Comparison of ENCODE assay signal across 14 cellular contexts in the genomic region with DNA sequence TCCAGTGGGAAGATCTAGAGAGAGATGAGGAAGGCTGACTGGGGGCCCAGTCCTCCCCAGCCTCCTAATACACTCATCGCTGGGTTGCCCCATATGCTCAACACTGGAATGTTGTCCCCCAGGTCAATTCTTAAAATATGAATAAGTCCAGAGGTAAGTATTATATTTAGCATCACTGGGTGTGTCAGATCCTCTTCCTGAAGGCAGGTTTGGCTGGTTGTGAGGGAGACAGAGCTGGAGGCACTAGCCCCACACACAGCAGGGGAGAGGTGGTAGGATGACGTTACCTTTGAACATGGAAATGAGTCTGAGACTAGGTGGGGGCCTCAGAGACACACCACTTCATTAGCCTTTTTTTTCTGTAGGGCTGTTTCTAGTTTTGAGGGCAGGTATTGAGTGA. TPM values are rescaled to one million over a fixed set of nuclear protein-coding genes. Genes with fewer than 3 reads are reported as not detected.
DNase-seq lines count a peak whose midpoint lies in the region; ATAC-seq and TF ChIP-seq lines count a peak whose summit lies in the region.
"Had no signal": no experiment of that assay in that cellular context is flagged by ENCODE, and none has a peak within 500 bp of the region (broad histone marks: within the 10 kb centered on the region; RNA-seq: fewer than 3 reads in every experiment).

No MANE protein-coding gene starts in this region.

- TF ChIP-seq CTCF in Peyer's patch (IDR thresholded peaks at IDR 0.05): no peak
- no peak for TF ChIP-seq CTCF in colonic mucosa (IDR thresholded peaks at IDR 0.05)
- no peak for TF ChIP-seq CTCF in thoracic aorta (IDR thresholded peaks at IDR 0.05)

- H3K4me1 ChIP-seq in Peyer's patch (peaks cover 0 to 12% (median 0%) of the 10 kb centered on the region in 4 donors), colonic mucosa (no peaks in the 10 kb centered on the region), muscle layer of colon (ENCODE audit: insufficient read depth, low read length) (peaks cover 50% of the 10 kb centered on the region), thoracic aorta (ENCODE audit: control insufficient read depth in 1 of 2, low read depth in 2 of 2) (peaks cover 27 to 67% of the 10 kb centered on the region in 2 donors)

- TF ChIP-seq POLR2A in Peyer's patch (IDR thresholded peaks at IDR 0.05): no peak

- H3K36me3 ChIP-seq in Peyer's patch: no peaks in the 10 kb centered on the region
- H3K36me3 ChIP-seq in colonic mucosa: no peaks in the 10 kb centered on the region
- H3K36me3 ChIP-seq in muscle layer of colon (ENCODE audit: insufficient read depth, low read length): no peaks in the 10 kb centered on the region
- no peaks in the 10 kb centered on the region for H3K36me3 ChIP-seq in thoracic aorta
- H3K36me3 ChIP-seq: neutrophil had no signal

- ATAC-seq in thoracic aorta (ENCODE audit: insufficient number of reproducible peaks, low FRiP score, low read depth) (no peak), HG03175 (IDR thresholded peaks at IDR 0.05; ENCODE audit: unreplicated experiment) (no peak), GM21576 (IDR thresholded peaks at IDR 0.05; ENCODE audit: unreplicated experiment) (no peak), HG03460 (IDR thresholded peaks at IDR 0.05; ENCODE audit: unreplicated experiment) (no peak)
- ATAC-seq: T-cell had no signal

- H3K4me3 ChIP-seq in Peyer's patch (no peak overlapping the region), colonic mucosa (no peak overlapping the region), muscle layer of colon (ENCODE audit: low read depth in 1 of 2, low read length in 2 of 2) (peak overlapping the region in 1 of 2 donors; percentile 14), thoracic aorta (no peak overlapping the region)

- no peak for DNase-seq in Peyer's patch
- no peak for DNase-seq in colonic mucosa
- no peak for DNase-seq in thoracic aorta (ENCODE audit: low spot score)
- DNase-seq in DMS 273 treated with DMSO at 0.1 percent for 48 hours (lab: John Stamatoyannopoulos, UW): no peak
- DNase-seq: activated CD4-positive, alpha-beta T cell treated with anti-CD3 and anti-CD28 coated beads, Interleukin-2, amount 50 U/mL, for 48 hours; activated naive CD4-positive, alpha-beta T cell treated with anti-CD3 and anti-CD28 coated beads, Interleukin-2, amount 50 U/mL, for 16 hours; effector CD4-positive, alpha-beta T cell; T-cell had no signal

- no peaks in the 10 kb centered on the region for H3K27me3 ChIP-seq in Peyer's patch
- no peaks in the 10 kb centered on the region for H3K27me3 ChIP-seq in colonic mucosa
- no peaks in the 10 kb centered on the region for H3K27me3 ChIP-seq in muscle layer of colon (ENCODE audit: control insufficient read depth in 1 of 2, insufficient read depth in 2 of 2, low read length in 2 of 2)
- no peaks in the 10 kb centered on the region for H3K27me3 ChIP-seq in thoracic aorta (replicated peaks; ENCODE audit: insufficient read depth)

- intact Hi-C loops in colonic mucosa (cut with DNase I): loop anchor here (5.0 kb wide), 1 partner anchor 65 kb away; a partner anchor contains a TSS

- H3K27ac ChIP-seq in Peyer's patch: peak overlapping the region; percentile 42 to 89 (median 60)
- H3K27ac ChIP-seq in colonic mucosa: peak overlapping the region; percentile 70
- peak overlapping the region; percentile 92 for H3K27ac ChIP-seq in muscle layer of colon (ENCODE audit: low read depth, low read length)
- H3K27ac ChIP-seq in thoracic aorta: peak overlapping the region; percentile 87 to 92
- H3K27ac ChIP-seq: HL-60, neutrophil had no signal

- H3K9me3 ChIP-seq in Peyer's patch (no peaks in the 10 kb centered on the region), colonic mucosa (no peaks in the 10 kb centered on the region), muscle layer of colon (ENCODE audit: low read length) (no peaks in the 10 kb centered on the region), thoracic aorta (no peaks in the 10 kb centered on the region)
- H3K9me3 ChIP-seq: neutrophil had no signal

- H3K9ac ChIP-seq in colonic mucosa (ENCODE audit: low read depth in 2 of 2, low read length in 2 of 2) (peak overlapping the region in 1 of 2 donors; percentile 16), muscle layer of colon (ENCODE audit: low read length) (peak overlapping the region; percentile 16)

RNA-seq across cellular contexts. Expression of a gene that starts 42.6 kb away (rescaled TPM):
- total RNA-seq in Peyer's patch: 10 to 100 TPM; 26.4 to 49.0 (median 40.0) TPM
- 10 to 100 TPM; 55.4 to 71.4 TPM for total RNA-seq in colonic mucosa
- 1 to 10 TPM; 2.5 to 3.7 TPM for total RNA-seq in thoracic aorta

Comparison
In these comparisons a context has a peak if more than half of its experiments do, and no peak if none do; other contexts are left out.
1. RNA of a gene that starts 42.6 kb away (total RNA-seq): 55.4 to 71.4 TPM in colonic mucosa and 26.4 to 49.0 TPM in Peyer's patch; 2.5 to 3.7 TPM in thoracic aorta; every median in the first group is over 4 times any median in the second.
2. Peak in every context shown above with its lines, with median percentiles within 50 percentile points of each other: H3K27ac ChIP-seq.